10 cellular contexts compared by ENCODE assay signal in genomic region chr13:46593403-46593802, GRCh38. TPM values are rescaled to one million over a fixed set of nuclear protein-coding genes. Genes with fewer than 3 reads are reported as not detected.
DNase-seq lines count a peak whose midpoint lies in the region; ATAC-seq and TF ChIP-seq lines count a peak whose summit lies in the region.
"Had no signal": no experiment of that assay in that cellular context is flagged by ENCODE, and none has a peak within 500 bp of the region (broad histone marks: within the 10 kb centered on the region; RNA-seq: fewer than 3 reads in every experiment).

No MANE protein-coding gene starts in this region.

- no peaks in the 10 kb centered on the region for H3K36me3 Mint-ChIP-seq in chondrocyte (ENCODE audit: low read depth)

- ATAC-seq in GM18867 (IDR thresholded peaks at IDR 0.05; ENCODE audit: unreplicated experiment), result peak; percentile 61
- peak; percentile 47 for ATAC-seq in HG03175 (IDR thresholded peaks at IDR 0.05; ENCODE audit: unreplicated experiment)
- no peak for ATAC-seq in GM21515 (IDR thresholded peaks at IDR 0.05; ENCODE audit: unreplicated experiment)

- no peak overlapping the region for H3K4me3 ChIP-seq in lower leg skin (ENCODE audit: low read depth, poor library complexity, severe bottlenecking)
- H3K4me3 ChIP-seq: SK-N-MC had no signal

- peaks cover 69% of the 10 kb centered on the region for H3K4me1 Mint-ChIP-seq in chondrocyte (ENCODE audit: low read depth)

- H3K4me3 Mint-ChIP-seq in chondrocyte (ENCODE audit: unreplicated experiment), result no peak overlapping the region

- H3K9me3 Mint-ChIP-seq in chondrocyte (ENCODE audit: low read depth), result no peaks in the 10 kb centered on the region

- WGBS in lower leg skin, 2 donors, result 92% methylated on average over 11 of the region's 11 CpGs

- no peak overlapping the region for H3K27ac Mint-ChIP-seq in chondrocyte (ENCODE audit: unreplicated experiment)

- intact Hi-C loops in lower leg skin (cut with DNase I; ENCODE audit: low total_unique reads), result no loop called here

- peak; percentile 70 for DNase-seq in activated CD8-positive, alpha-beta memory T cell treated with anti-CD3 and anti-CD28 coated beads, Interleukin-2, amount 50 U/mL, for 48 hours
- peak; percentile 24 for DNase-seq in stimulated activated CD4-positive, alpha-beta T cell treated with anti-CD3 and anti-CD28 coated beads, Interleukin-2, amount 100 ng/mL, for 4 hours (ENCODE audit: low read depth)
- DNase-seq in occipital lobe (lab: John Stamatoyannopoulos, UW), result no peak
- DNase-seq in lower leg skin (ENCODE audit: low spot score in 2 of 2), result no peak
- no peak for DNase-seq in chondrocyte (ENCODE audit: low spot score)
- DNase-seq: GF-D8 had no signal

- H3K27me3 Mint-ChIP-seq in chondrocyte (ENCODE audit: low read depth), result no peaks in the 10 kb centered on the region

- no peak for TF ChIP-seq POLR2A in lower leg skin (IDR thresholded peaks at IDR 0.05)

- TF ChIP-seq CTCF in lower leg skin (IDR thresholded peaks at IDR 0.05), result no peak
- no peak for TF ChIP-seq CTCF in chondrocyte (IDR thresholded peaks at IDR 0.05)

RNA-seq across cellular contexts. Expression of gene LRCH1, which starts 40.4 kb away (rescaled TPM):
- total RNA-seq in occipital lobe, result 21.4 TPM
- 10 to 100 TPM; 34.3 to 43.9 (median 40.3) TPM for total RNA-seq in lower leg skin
- 14.0 to 14.4 TPM (median 14.1 TPM) in 3 replicates for total RNA-seq in chondrocyte

Comparison
In these comparisons a context has a peak if more than half of its experiments do, and no peak if none do; other contexts are left out.
1. DNase-seq: peak in activated CD8-positive, alpha-beta memory T cell treated with anti-CD3 and anti-CD28 coated beads, Interleukin-2, amount 50 U/mL, for 48 hours (single experiment) and stimulated activated CD4-positive, alpha-beta T cell treated with anti-CD3 and anti-CD28 coated beads, Interleukin-2, amount 100 ng/mL, for 4 hours (single experiment); none in occipital lobe (single experiment), lower leg skin (0 of 2) and chondrocyte (single experiment).